In the genomic region with DNA sequence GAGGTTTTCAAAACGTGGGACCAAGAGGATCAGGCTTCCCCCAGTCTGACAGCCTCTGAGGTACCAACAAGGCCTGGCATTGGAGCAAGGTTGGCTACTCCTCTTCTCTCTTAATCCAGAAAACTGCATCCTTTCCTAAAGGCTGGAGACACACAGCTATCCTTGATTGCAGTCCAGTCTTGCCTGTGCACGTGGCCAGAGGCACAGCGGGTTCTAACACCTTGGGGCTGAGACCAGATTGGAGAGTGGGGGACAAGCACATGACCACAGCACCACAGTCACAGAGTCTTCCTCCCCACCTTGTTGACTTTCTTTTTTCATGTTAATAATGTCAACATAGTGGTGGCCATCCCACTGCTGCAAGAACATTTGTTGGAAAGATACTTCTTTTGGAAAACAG, we compare ENCODE assay signal across 25 cellular contexts.
"Had no signal": no experiment of that assay in that cellular context is flagged by ENCODE, and none has a peak within 500 bp of the region (broad histone marks: within the 10 kb centered on the region; RNA-seq: fewer than 3 reads in every experiment).

No MANE protein-coding gene starts in this region.

- H3K27ac ChIP-seq: adrenal gland, ascending aorta, body of pancreas, SJCRH30, VCaP had no signal

- H3K36me3 ChIP-seq: adrenal gland, ascending aorta, SJCRH30 had no signal

- H3K9me3 ChIP-seq: adrenal gland, ascending aorta, body of pancreas, SJCRH30, SK-N-SH had no signal

- H3K27me3 ChIP-seq: adrenal gland, ascending aorta, body of pancreas, SJCRH30 had no signal

- H3K4me3 ChIP-seq: adrenal gland, ascending aorta, body of pancreas, SJCRH30 had no signal

- DNase-seq: activated CD4-positive, alpha-beta T cell treated with anti-CD3 and anti-CD28 coated beads for 36 hours; activated CD4-positive, alpha-beta T cell treated with anti-CD3 and anti-CD28 coated beads, Interleukin-2, amount 50 U/mL, for 1 hour; activated CD8-positive, alpha-beta memory T cell treated with anti-CD3 and anti-CD28 coated beads, Interleukin-2, amount 50 U/mL, for 4 hours; activated CD8-positive, alpha-beta T cell treated with anti-CD3 and anti-CD28 coated beads for 36 hours; activated naive CD4-positive, alpha-beta T cell treated with anti-CD3 and anti-CD28 coated beads, Interleukin-2, amount 50 U/mL, for 16 hours; activated naive CD8-positive, alpha-beta T cell treated with anti-CD3 and anti-CD28 coated beads, Interleukin-2, amount 10 ng/mL, durations not matched to agents 7 days and 5 days; adrenal gland; body of pancreas; Kasumi-1; KBM-7; NCI-H1105 treated with DMSO at 0.1 percent for 48 hours; NCI-H1436 treated with DMSO at 0.1 percent for 48 hours; NCI-H187; NCI-H2081; NCI-H510A treated with DMSO at 0.1 percent for 48 hours; NCI-H69; NK-92 treated with Interleukin-12 subunit alpha and Interleukin-12 subunit beta, amount 100 ng/mL, for 24 hours; OCI-M1; RPMI8226; SJCRH30; SK-N-SH; T-helper 1 cell had no signal

- H3K4me1 ChIP-seq: adrenal gland, ascending aorta, body of pancreas, SJCRH30 had no signal

- ATAC-seq: activated CD4-positive, alpha-beta T cell treated with anti-CD3 and anti-CD28 coated beads for 36 hours; activated CD8-positive, alpha-beta T cell treated with anti-CD3 and anti-CD28 coated beads for 36 hours; body of pancreas; Panc1 had no signal
